Comparison of ENCODE assay signal across 1 cellular context in genomic region chr11:35288817-35289541, GRCh38.
TF ChIP-seq lines count a peak whose summit lies in the region.

No MANE protein-coding gene starts in this region.

TF ChIP-seq in SK-N-SH, 30 proteins besides CTCF, POLR2A, EP300 and RAD21 (continued from another document):
- TF ChIP-seq FOSL2 (IDR thresholded peaks at IDR 0.05; ENCODE audit: borderline replicate concordance, low read depth) (peak; percentile 90), MEF2A (IDR thresholded peaks at IDR 0.05; ENCODE audit: borderline replicate concordance, low read depth) (peak; percentile 46; the same call in 1 of the 2 replicates), NRF1 (IDR thresholded peaks at IDR 0.05; ENCODE audit: low read depth, low read length) (no peak), TAF1 (IDR thresholded peaks at IDR 0.05; ENCODE audit: borderline replicate concordance, low read depth, low read length) (0 out of 2 replicates have a peak, but pooled peaks have one; percentile 48), USF2 (IDR thresholded peaks at IDR 0.05; ENCODE audit: borderline replicate concordance, low read depth, low read length) (no peak), SMC3 (IDR thresholded peaks at IDR 0.05; ENCODE audit: low read depth, low read length) (no peak), FOXM1 (IDR thresholded peaks at IDR 0.05; ENCODE audit: low read depth) (0 out of 2 replicates have a peak, but pooled peaks have one; percentile 33), MXI1 (IDR thresholded peaks at IDR 0.05; ENCODE audit: low read depth, low read length) (no peak), MAX (IDR thresholded peaks at IDR 0.05; ENCODE audit: low read depth) (peak; percentile 89), TEAD4 (IDR thresholded peaks at IDR 0.05; ENCODE audit: borderline replicate concordance, insufficient read depth) (peak; percentile 83), RFX5 (IDR thresholded peaks at IDR 0.05; ENCODE audit: low read length) (no peak), JUND (IDR thresholded peaks at IDR 0.05) (peak; percentile 92), POLR2AphosphoS5 (IDR thresholded peaks at IDR 0.05; ENCODE audit: low read depth, low read length) (peak; percentile 51; the same call in 1 of the 2 replicates), GABPA (IDR thresholded peaks at IDR 0.05; ENCODE audit: low read depth) (no peak), RXRA (IDR thresholded peaks at IDR 0.05; ENCODE audit: borderline replicate concordance, low read depth) (peak; percentile 61; the same call in 1 of the 2 replicates), USF1 (IDR thresholded peaks at IDR 0.05; ENCODE audit: borderline replicate concordance, low read depth) (peak; percentile 30; the same call in 1 of the 2 replicates)
- TF ChIP-seq, protein P1, sequence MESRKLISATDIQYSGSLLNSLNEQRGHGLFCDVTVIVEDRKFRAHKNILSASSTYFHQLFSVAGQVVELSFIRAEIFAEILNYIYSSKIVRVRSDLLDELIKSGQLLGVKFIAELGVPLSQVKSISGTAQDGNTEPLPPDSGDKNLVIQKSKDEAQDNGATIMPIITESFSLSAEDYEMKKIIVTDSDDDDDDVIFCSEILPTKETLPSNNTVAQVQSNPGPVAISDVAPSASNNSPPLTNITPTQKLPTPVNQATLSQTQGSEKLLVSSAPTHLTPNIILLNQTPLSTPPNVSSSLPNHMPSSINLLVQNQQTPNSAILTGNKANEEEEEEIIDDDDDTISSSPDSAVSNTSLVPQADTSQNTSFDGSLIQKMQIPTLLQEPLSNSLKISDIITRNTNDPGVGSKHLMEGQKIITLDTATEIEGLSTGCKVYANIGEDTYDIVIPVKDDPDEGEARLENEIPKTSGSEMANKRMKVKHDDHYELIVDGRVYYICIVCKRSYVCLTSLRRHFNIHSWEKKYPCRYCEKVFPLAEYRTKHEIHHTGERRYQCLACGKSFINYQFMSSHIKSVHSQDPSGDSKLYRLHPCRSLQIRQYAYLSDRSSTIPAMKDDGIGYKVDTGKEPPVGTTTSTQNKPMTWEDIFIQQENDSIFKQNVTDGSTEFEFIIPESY (IDR thresholded peaks at IDR 0.05; ENCODE audit: borderline replicate concordance, low read depth), result no peak
- TF ChIP-seq, protein P2, sequence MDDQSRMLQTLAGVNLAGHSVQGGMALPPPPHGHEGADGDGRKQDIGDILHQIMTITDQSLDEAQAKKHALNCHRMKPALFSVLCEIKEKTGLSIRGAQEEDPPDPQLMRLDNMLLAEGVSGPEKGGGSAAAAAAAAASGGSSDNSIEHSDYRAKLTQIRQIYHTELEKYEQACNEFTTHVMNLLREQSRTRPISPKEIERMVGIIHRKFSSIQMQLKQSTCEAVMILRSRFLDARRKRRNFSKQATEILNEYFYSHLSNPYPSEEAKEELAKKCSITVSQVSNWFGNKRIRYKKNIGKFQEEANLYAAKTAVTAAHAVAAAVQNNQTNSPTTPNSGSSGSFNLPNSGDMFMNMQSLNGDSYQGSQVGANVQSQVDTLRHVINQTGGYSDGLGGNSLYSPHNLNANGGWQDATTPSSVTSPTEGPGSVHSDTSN (IDR thresholded peaks at IDR 0.05), result peak; percentile 62
TF ChIP-seq in SK-N-SH: peak in this region for 14.
